10 cellular contexts compared by ENCODE assay signal in the genomic region with DNA sequence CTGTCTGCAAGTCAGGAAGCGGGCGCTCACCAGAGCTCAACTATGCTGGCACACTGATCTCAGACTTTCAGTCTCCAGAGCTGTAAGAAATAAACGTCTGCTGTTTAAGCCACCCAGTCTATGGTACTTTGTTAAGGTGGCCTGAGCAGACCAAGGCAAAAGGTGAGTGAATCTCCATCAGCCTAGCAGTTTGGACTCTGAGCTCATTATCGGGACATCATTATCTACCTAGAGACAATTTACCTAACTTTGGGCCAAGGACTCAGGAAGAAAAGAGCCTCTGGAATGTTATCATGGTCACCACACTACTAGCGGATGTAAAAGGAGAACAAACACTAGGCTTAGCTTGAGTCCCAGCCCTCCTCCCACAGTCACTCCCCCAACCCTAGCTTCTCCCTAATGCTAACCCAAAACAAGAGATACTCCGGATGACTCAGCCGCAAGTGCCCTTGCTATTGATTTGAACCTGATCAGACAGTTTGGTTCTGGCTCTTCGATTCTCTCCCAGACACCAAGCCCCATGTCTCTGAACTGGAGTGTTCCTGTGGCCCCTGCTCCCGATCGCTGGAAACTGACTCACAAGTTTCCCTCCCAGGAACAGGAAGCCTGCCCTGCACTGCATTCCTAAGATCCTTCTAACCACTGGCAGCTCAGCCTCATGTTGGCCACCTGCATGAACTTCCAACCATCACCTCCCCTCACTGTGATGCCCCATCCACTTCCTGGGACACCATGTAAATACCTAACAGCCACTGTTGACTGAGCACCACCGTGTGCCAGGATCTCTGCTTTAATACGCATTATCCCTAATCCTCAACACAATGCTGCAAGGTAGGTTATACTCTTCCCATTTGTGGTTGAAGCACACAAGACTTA. TPM values are rescaled to one million over a fixed set of nuclear protein-coding genes. Genes with fewer than 3 reads are reported as not detected.
DNase-seq lines count a peak whose midpoint lies in the region; ATAC-seq and TF ChIP-seq lines count a peak whose summit lies in the region.
"Had no signal": no experiment of that assay in that cellular context is flagged by ENCODE, and none has a peak within 500 bp of the region (broad histone marks: within the 10 kb centered on the region; RNA-seq: fewer than 3 reads in every experiment).

No MANE protein-coding gene starts in this region.

- H3K9ac ChIP-seq in endodermal cell (ENCODE audit: extremely low read depth, low read length, poor library complexity, severe bottlenecking) = peak overlapping the region; percentile 60

- peaks cover 90% of the 10 kb centered on the region for H3K79me2 ChIP-seq in osteoblast (ENCODE audit: insufficient read depth, low read length)

- H3K27ac Mint-ChIP-seq in endodermal cell (peak overlapping the region; percentile 97), natural killer cell (peak overlapping the region in 1 of 2 donors; percentile 1)

- H3K27ac ChIP-seq in endodermal cell (ENCODE audit: low read depth, low read length) = peak overlapping the region; percentile 27
- H3K27ac ChIP-seq in osteoblast (ENCODE audit: low read depth, low read length) = peak overlapping the region; percentile 47

- H3K4me3 Mint-ChIP-seq in endodermal cell (peak overlapping the region; percentile 29), natural killer cell (no peak overlapping the region)

- H3K4me1 ChIP-seq in endodermal cell (ENCODE audit: control insufficient read depth, insufficient read depth, low read length) (peaks cover 16% of the 10 kb centered on the region), osteoblast (ENCODE audit: insufficient read depth, low read length) (peaks cover 55% of the 10 kb centered on the region)

- peak overlapping the region; percentile 37 for H3K4me2 ChIP-seq in osteoblast (ENCODE audit: insufficient read depth, low read length)

- no peak overlapping the region for H2AFZ ChIP-seq in osteoblast (ENCODE audit: low read length)

- ATAC-seq in GM21529 (IDR thresholded peaks at IDR 0.05; ENCODE audit: unreplicated experiment) = no peak
- no peak for ATAC-seq in natural killer cell

- H3K36me3 Mint-ChIP-seq in endodermal cell (ENCODE audit: low read depth) (peaks cover 13% of the 10 kb centered on the region), natural killer cell (no peaks in the 10 kb centered on the region)

- intact Hi-C loops in natural killer cell (cut with micrococcal nuclease) = no loop called here

- H3K27me3 ChIP-seq in endodermal cell (ENCODE audit: control insufficient read depth, insufficient read depth, low read length, poor library complexity, severe bottlenecking) (no peaks in the 10 kb centered on the region), osteoblast (ENCODE audit: insufficient read depth, low read length) (no peaks in the 10 kb centered on the region)

- H3K9me3 Mint-ChIP-seq in endodermal cell (peaks cover 5% of the 10 kb centered on the region), natural killer cell (no peaks in the 10 kb centered on the region)

- TF ChIP-seq CTCF in endodermal cell (conservative IDR thresholded peaks at IDR 0.05) = no peak
- TF ChIP-seq CTCF in osteoblast (IDR thresholded peaks at IDR 0.05; ENCODE audit: extremely low read depth, low read depth, low read length) = no peak
- no peak for TF ChIP-seq CTCF in natural killer cell (IDR thresholded peaks at IDR 0.05)

- H3K27me3 Mint-ChIP-seq in endodermal cell (ENCODE audit: insufficient read depth) = no peaks in the 10 kb centered on the region
- no peaks in the 10 kb centered on the region for H3K27me3 Mint-ChIP-seq in natural killer cell (ENCODE audit: low read depth in 2 of 2)

- peak overlapping the region; percentile 4 for H3K4me3 ChIP-seq in endodermal cell (ENCODE audit: low read length)
- no peak overlapping the region for H3K4me3 ChIP-seq in osteoblast (ENCODE audit: insufficient read depth, low read length)
- H3K4me3 ChIP-seq: skin epidermis had no signal

- H3K4me1 Mint-ChIP-seq in endodermal cell = peaks cover 42% of the 10 kb centered on the region
- H3K4me1 Mint-ChIP-seq in natural killer cell = peaks cover 31 to 43% of the 10 kb centered on the region in 2 donors

- peak; percentile 85 for DNase-seq in Daoy (ENCODE audit: low read depth)
- DNase-seq in OCI-M1 (lab: John Stamatoyannopoulos, UW) = peak; percentile 63
- peak; percentile 77 for DNase-seq in endodermal cell
- peak; percentile 78 for DNase-seq in osteoblast (ENCODE audit: insufficient read length, low spot score, missing footprints)
- DNase-seq in T-helper 9 cell = no peak
- DNase-seq in natural killer cell = no peak
- no peak for DNase-seq in NCI-H1436 treated with DMSO at 0.1 percent for 48 hours (lab: John Stamatoyannopoulos, UW)
- DNase-seq: anterior cingulate cortex had no signal

- 62 to 92% methylated on average over 8 to 12 of the region's 12 CpGs for WGBS in endodermal cell (ENCODE audit: insufficient coverage in 1 of 2, insufficient read length in 1 of 2), 2 experiments

- H4K20me1 ChIP-seq in osteoblast (ENCODE audit: insufficient read depth, low read length) = no peaks in the 10 kb centered on the region

- H3K9me3 ChIP-seq in endodermal cell (ENCODE audit: control insufficient read depth, low read length) (no peaks in the 10 kb centered on the region), osteoblast (ENCODE audit: low read depth, low read length) (no peaks in the 10 kb centered on the region)

- peaks cover 6% of the 10 kb centered on the region for H3K36me3 ChIP-seq in endodermal cell (ENCODE audit: control insufficient read depth, insufficient read depth, low read length)
- peaks cover 9% of the 10 kb centered on the region for H3K36me3 ChIP-seq in osteoblast (ENCODE audit: insufficient read depth, low read length)

RNA-seq across cellular contexts. Expression of gene CREB3L2, which starts 34.5 kb away (rescaled TPM):
- 9.0 and 9.1 TPM in 2 replicates for total RNA-seq in Daoy (2014; rRNA removed; shearing (Covaris generic))
- total RNA-seq in endodermal cell (10 to 100 TPM; 48.2 to 80.2 TPM), osteoblast (26.5 and 28.6 TPM in 2 replicates), natural killer cell (10 to 100 TPM; 45.9 to 54.6 (median 52.5) TPM)
- polyA plus RNA-seq in endodermal cell (2013, experiment 1 of 2) = 28.1 TPM
- 28.2 TPM for polyA plus RNA-seq in endodermal cell (2013, experiment 2 of 2)

Comparison
In these comparisons a context has a peak if more than half of its experiments do, and no peak if none do; other contexts are left out.
1. DNase-seq: peak in Daoy (single experiment), OCI-M1 (single experiment), endodermal cell (single experiment) and osteoblast (single experiment); none in T-helper 9 cell (single experiment), natural killer cell (single experiment) and NCI-H1436 treated with DMSO at 0.1 percent for 48 hours (single experiment).